Comparison of ENCODE assay signal across 25 cellular contexts in the genomic region with DNA sequence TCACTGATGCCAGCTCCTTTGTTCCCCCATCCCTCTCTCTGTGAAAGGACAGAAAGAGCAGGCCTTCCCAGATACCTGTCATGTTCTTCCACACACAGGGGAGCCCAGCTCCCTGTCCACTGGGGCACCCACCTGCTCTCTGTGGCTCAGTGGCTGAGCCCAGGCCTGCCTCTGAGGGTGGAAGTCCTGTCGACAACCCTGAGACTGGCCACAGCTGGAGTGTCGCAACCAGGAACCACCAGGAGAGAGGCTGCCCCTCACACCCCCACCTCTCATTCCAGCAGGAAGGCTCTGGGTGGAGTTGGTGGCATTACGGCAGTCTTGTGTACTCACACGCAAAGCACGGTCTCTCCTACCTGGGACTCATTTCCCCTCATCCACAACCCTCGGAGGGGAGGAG.
"Had no signal": no experiment of that assay in that cellular context is flagged by ENCODE, and none has a peak within 500 bp of the region (broad histone marks: within the 10 kb centered on the region; RNA-seq: fewer than 3 reads in every experiment).

No MANE protein-coding gene starts in this region.

- FAIRE-seq: kidney, pancreas, TTC549 had no signal

- ATAC-seq: activated CD8-positive, alpha-beta T cell treated with anti-CD3 and anti-CD28 coated beads for 36 hours; activated T-cell treated with anti-CD3 and anti-CD28 coated beads, Interleukin-2, amount 50 U/mL, for 4 hours; activated T-helper 17 cell treated with anti-CD3 and anti-CD28 coated beads, Interleukin-2, amount 50 U/mL, for 72 hours; gastroesophageal sphincter; left colon; naive thymus-derived CD4-positive, alpha-beta T cell; pancreas had no signal

- H3K4me3 ChIP-seq: colonic mucosa, gastroesophageal sphincter, pancreas, right atrium auricular region, transverse colon, uterus had no signal

- H3K27me3 ChIP-seq: colonic mucosa, pancreas, right atrium auricular region, uterus had no signal

- H3K4me1 ChIP-seq: colonic mucosa, gastroesophageal sphincter, pancreas, right atrium auricular region, transverse colon, uterus had no signal

- DNase-seq: activated CD4-positive, alpha-beta T cell treated with anti-CD3 and anti-CD28 coated beads, Interleukin-2, amount 10 ng/mL, durations not matched to agents 7 days and 5 days; activated CD8-positive, alpha-beta T cell treated with anti-CD3 and anti-CD28 coated beads for 36 hours; activated gamma-delta T cell treated with Interleukin-2 at 50 U/mL for 16 hours; activated naive CD4-positive, alpha-beta T cell treated with anti-CD3 and anti-CD28 coated beads, Interleukin-2, amount 50 U/mL, for 16 hours; activated T-cell treated with anti-CD3 and anti-CD28 coated beads, Interleukin-2, amount 50 U/mL, for 4 hours; amniotic stem cell; colonic mucosa; effector CD8-positive, alpha-beta T cell; erythroblast; hippocampal formation; kidney; left colon; midbrain; naive thymus-derived CD4-positive, alpha-beta T cell; nucleus accumbens; pancreas; stimulated activated naive CD4-positive, alpha-beta T cell; T-helper 1 cell; transverse colon; uterus had no signal

- H3K9me3 ChIP-seq: colonic mucosa, gastroesophageal sphincter, pancreas, right atrium auricular region, transverse colon, uterus had no signal

- H3K27ac ChIP-seq: colonic mucosa, gastroesophageal sphincter, pancreas, right atrium auricular region, transverse colon, uterus, VCaP had no signal

- H3K36me3 ChIP-seq: colonic mucosa, gastroesophageal sphincter, pancreas, right atrium auricular region, transverse colon, uterus had no signal
